In the genomic region with DNA sequence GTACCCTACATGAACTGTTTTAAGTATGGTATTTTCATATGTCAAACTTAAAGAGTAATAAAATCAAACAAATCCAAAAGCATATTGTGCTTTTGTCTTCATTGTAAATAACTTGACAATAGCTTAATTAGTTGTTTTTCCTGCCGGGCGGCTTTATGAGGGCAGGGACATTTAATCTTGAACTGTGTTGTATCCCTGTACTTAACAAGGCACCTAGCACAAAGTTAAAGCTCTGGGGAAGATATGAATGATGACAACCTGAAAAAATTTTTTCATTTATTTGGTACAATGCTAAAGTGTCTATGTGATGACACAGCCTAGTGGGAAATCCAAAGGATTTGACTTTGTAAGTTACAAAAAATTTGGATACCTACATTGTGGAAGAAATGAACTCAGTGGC, we compare ENCODE assay signal across 7 cellular contexts. TPM values are rescaled to one million over a fixed set of nuclear protein-coding genes. Genes with fewer than 3 reads are reported as not detected.
DNase-seq lines count a peak whose midpoint lies in the region; ATAC-seq and TF ChIP-seq lines count a peak whose summit lies in the region.

No MANE protein-coding gene starts in this region.

- no peaks in the 10 kb centered on the region for H3K36me3 Mint-ChIP-seq in HFFc6 (ENCODE audit: low read depth)
- peaks cover 2% of the 10 kb centered on the region for H3K36me3 Mint-ChIP-seq in activated B cell treated with CpG ODN at 0.5 μM for 24 hours (ENCODE audit: low read depth)
- H3K36me3 Mint-ChIP-seq in glutamatergic neuron (ENCODE audit: unreplicated experiment) = no peaks in the 10 kb centered on the region
- no peaks in the 10 kb centered on the region for H3K36me3 Mint-ChIP-seq in stimulated activated effector memory CD8-positive, alpha-beta T cell treated with anti-CD3 and anti-CD28 coated beads, Interleukin-12 subunit alpha, Interleukin-12 subunit beta, amount 100 ng/mL, for 72 hours

- DNase-seq in HFFc6 = no peak
- DNase-seq in activated B cell treated with CpG ODN at 0.5 μM for 24 hours = no peak
- DNase-seq in glutamatergic neuron = no peak
- no peak for DNase-seq in stimulated activated effector memory CD8-positive, alpha-beta T cell treated with anti-CD3 and anti-CD28 coated beads, Interleukin-12 subunit alpha, Interleukin-12 subunit beta, amount 100 ng/mL, for 72 hours (ENCODE audit: low spot score in 2 of 2)
- no peak for DNase-seq in head of caudate nucleus
- DNase-seq in SHP77 treated with DMSO at 0.1 percent for 48 hours (lab: John Stamatoyannopoulos, UW) = no peak

- TF ChIP-seq CTCF in HFFc6 (IDR thresholded peaks at IDR 0.05) (no peak), activated B cell treated with CpG ODN at 0.5 μM for 24 hours (IDR thresholded peaks at IDR 0.05) (no peak), glutamatergic neuron (IDR thresholded peaks at IDR 0.05; ENCODE audit: partially characterized antibody, unreplicated experiment) (no peak)

- POLR2A ChIA-PET in activated B cell treated with CpG ODN at 0.5 μM for 24 hours (lab: Charles Lee) = interaction anchor here (0.6 kb wide), 2 partner anchors 9 to 1392 kb away, joined by 3 to 4 read pairs; no protein-coding TSS in a partner anchor

- intact Hi-C loops in activated B cell treated with CpG ODN at 0.5 μM for 24 hours (cut with micrococcal nuclease) (no loop called here), head of caudate nucleus (cut with DNase I) (no loop called here)

- H3K4me1 Mint-ChIP-seq in HFFc6 (ENCODE audit: low read depth) (peaks cover 25% of the 10 kb centered on the region), activated B cell treated with CpG ODN at 0.5 μM for 24 hours (peaks cover 10% of the 10 kb centered on the region), glutamatergic neuron (ENCODE audit: low read depth, unreplicated experiment) (peaks cover 8% of the 10 kb centered on the region)
- peaks cover 15% of the 10 kb centered on the region for H3K4me1 Mint-ChIP-seq in stimulated activated effector memory CD8-positive, alpha-beta T cell treated with anti-CD3 and anti-CD28 coated beads, Interleukin-12 subunit alpha, Interleukin-12 subunit beta, amount 100 ng/mL, for 72 hours

- no peak overlapping the region for H3K27ac Mint-ChIP-seq in HFFc6
- peak overlapping the region; percentile 69 for H3K27ac Mint-ChIP-seq in activated B cell treated with CpG ODN at 0.5 μM for 24 hours
- no peak overlapping the region for H3K27ac Mint-ChIP-seq in glutamatergic neuron (ENCODE audit: unreplicated experiment)
- peak overlapping the region; percentile 71 for H3K27ac Mint-ChIP-seq in stimulated activated effector memory CD8-positive, alpha-beta T cell treated with anti-CD3 and anti-CD28 coated beads, Interleukin-12 subunit alpha, Interleukin-12 subunit beta, amount 100 ng/mL, for 72 hours

- no peak for ATAC-seq in activated B cell treated with CpG ODN at 0.5 μM for 24 hours (ENCODE audit: low read depth)
- ATAC-seq in stimulated activated effector memory CD8-positive, alpha-beta T cell treated with anti-CD3 and anti-CD28 coated beads, Interleukin-12 subunit alpha, Interleukin-12 subunit beta, amount 100 ng/mL, for 72 hours = no peak
- no peak for ATAC-seq in GM21737 (IDR thresholded peaks at IDR 0.05; ENCODE audit: unreplicated experiment)

- CTCF ChIA-PET in activated B cell treated with CpG ODN at 0.5 μM for 24 hours (lab: Charles Lee) = no interaction called here

- H3K9me3 Mint-ChIP-seq in HFFc6 = no peaks in the 10 kb centered on the region
- no peaks in the 10 kb centered on the region for H3K9me3 Mint-ChIP-seq in activated B cell treated with CpG ODN at 0.5 μM for 24 hours
- no peaks in the 10 kb centered on the region for H3K9me3 Mint-ChIP-seq in glutamatergic neuron (ENCODE audit: unreplicated experiment)
- H3K9me3 Mint-ChIP-seq in stimulated activated effector memory CD8-positive, alpha-beta T cell treated with anti-CD3 and anti-CD28 coated beads, Interleukin-12 subunit alpha, Interleukin-12 subunit beta, amount 100 ng/mL, for 72 hours = no peaks in the 10 kb centered on the region

- peaks cover 5% of the 10 kb centered on the region for H3K27me3 Mint-ChIP-seq in HFFc6 (ENCODE audit: insufficient read depth)
- H3K27me3 Mint-ChIP-seq in activated B cell treated with CpG ODN at 0.5 μM for 24 hours = peaks cover 11% of the 10 kb centered on the region
- no peaks in the 10 kb centered on the region for H3K27me3 Mint-ChIP-seq in glutamatergic neuron (ENCODE audit: unreplicated experiment)

- peak overlapping the region; percentile 94 for H3K4me3 Mint-ChIP-seq in HFFc6
- peak overlapping the region; percentile 95 for H3K4me3 Mint-ChIP-seq in activated B cell treated with CpG ODN at 0.5 μM for 24 hours
- peak overlapping the region; percentile 80 for H3K4me3 Mint-ChIP-seq in glutamatergic neuron (ENCODE audit: unreplicated experiment)
- H3K4me3 Mint-ChIP-seq in stimulated activated effector memory CD8-positive, alpha-beta T cell treated with anti-CD3 and anti-CD28 coated beads, Interleukin-12 subunit alpha, Interleukin-12 subunit beta, amount 100 ng/mL, for 72 hours = peak overlapping the region; percentile 86

RNA-seq across cellular contexts. Expression of gene HACE1, which starts 0.5 kb away (rescaled TPM):
- total RNA-seq in HFFc6 (2021; fragmentation: NEBNext Ultra II Directional; extraction: Animal tissue kit (Norgen Biotek cat#: 25700)) = 1 to 10 TPM; 7.2 to 8.8 (median 8.5) TPM
- 7.1 and 7.8 TPM in 2 replicates for total RNA-seq in activated B cell treated with CpG ODN at 0.5 μM for 24 hours
- 22.0 TPM for total RNA-seq in glutamatergic neuron (ENCODE audit: unreplicated experiment)

Comparison
In these comparisons a context has a peak if more than half of its experiments do, and no peak if none do; other contexts are left out.
1. H3K27ac Mint-ChIP-seq: peak in activated B cell treated with CpG ODN at 0.5 μM for 24 hours (single experiment) and stimulated activated effector memory CD8-positive, alpha-beta T cell treated with anti-CD3 and anti-CD28 coated beads, Interleukin-12 subunit alpha, Interleukin-12 subunit beta, amount 100 ng/mL, for 72 hours (single experiment); none in HFFc6 (single experiment) and glutamatergic neuron (single experiment).
2. Peak in every context shown above with its lines, with median percentiles within 50 percentile points of each other: H3K4me3 Mint-ChIP-seq.